13 cellular contexts compared by ENCODE assay signal in the genomic region with DNA sequence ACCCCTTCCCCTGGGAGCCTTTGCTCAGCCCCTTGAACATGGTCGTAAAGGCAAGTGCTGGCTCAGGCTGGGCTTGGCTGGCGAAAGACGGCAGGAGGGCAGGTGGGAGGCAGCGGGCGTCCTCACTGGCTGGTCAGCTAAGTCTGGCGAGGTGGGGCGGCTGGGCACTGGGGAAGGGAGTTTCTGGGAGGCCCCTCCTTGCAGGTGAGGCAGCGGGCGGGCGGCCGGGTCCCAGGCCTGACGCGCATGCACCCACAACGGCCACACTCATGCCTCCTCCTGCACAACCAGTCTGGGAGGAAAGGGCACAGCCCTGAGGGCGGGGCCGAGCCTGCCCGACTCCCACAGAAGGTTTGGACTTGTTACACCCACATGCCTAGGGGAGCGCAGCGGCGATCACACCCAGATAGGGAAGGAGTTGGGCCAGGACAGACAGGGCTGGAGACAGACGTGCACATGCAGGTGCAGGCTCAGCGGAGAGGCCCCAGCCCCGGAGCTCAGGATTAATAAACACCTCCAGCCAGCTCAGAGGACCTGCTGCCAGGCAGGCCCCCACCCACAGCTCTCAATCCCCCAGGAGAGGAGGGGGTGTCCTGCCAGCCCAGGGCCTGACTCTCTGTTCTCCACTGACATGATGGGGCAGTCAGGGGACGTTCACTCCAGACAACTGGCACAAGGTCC. TPM values are rescaled to one million over a fixed set of nuclear protein-coding genes. Genes with fewer than 3 reads are reported as not detected.
DNase-seq lines count a peak whose midpoint lies in the region; ATAC-seq and TF ChIP-seq lines count a peak whose summit lies in the region.
"Had no signal": no experiment of that assay in that cellular context is flagged by ENCODE, and none has a peak within 500 bp of the region (broad histone marks: within the 10 kb centered on the region; RNA-seq: fewer than 3 reads in every experiment).

A gene (minus strand): TSS at position 148 of the 681 bp plus-strand sequence. CDS start 108 bp downstream, at position 40.

- H3K27me3 ChIP-seq in ovary (no peaks in the 10 kb centered on the region), tibial nerve (peaks cover 0 to 11% of the 10 kb centered on the region in 2 donors)
- H3K27me3 ChIP-seq: cardiac muscle cell, uterus had no signal

- TF ChIP-seq EP300 in ovary (IDR thresholded peaks at IDR 0.05): no peak
- TF ChIP-seq EP300 in tibial nerve (IDR thresholded peaks at IDR 0.05): no peak

- TF ChIP-seq CTCF in epithelial cell of esophagus (IDR thresholded peaks at IDR 0.05; ENCODE audit: insufficient read depth, low read depth, low read length, missing control alignments) (no peak), ovary (IDR thresholded peaks at IDR 0.05) (no peak), tibial nerve (IDR thresholded peaks at IDR 0.05) (no peak)

- intact Hi-C loops in ovary (cut with DNase I) (no loop called here), sciatic nerve (cut with DNase I) (no loop called here)

- 83 to 86% (median 83%) methylated on average over 21 to 24 of the region's 24 CpGs for WGBS in ovary, 3 donors
- 72 to 78% methylated on average over 9 to 12 of the region's 24 CpGs for WGBS in tibial nerve, 2 donors

- H3K9me3 ChIP-seq in ovary: no peaks in the 10 kb centered on the region
- no peaks in the 10 kb centered on the region for H3K9me3 ChIP-seq in tibial nerve
- H3K9me3 ChIP-seq: uterus had no signal

- in situ Hi-C loops in Caki2 (cut with HindIII; ENCODE audit: low pct_unique_long_range_greater_than_20kb, low sequenced_read_pairs): no loop called here

- H3K27ac ChIP-seq in ovary: no peak within 1 kb of the TSS
- peak within 1 kb of the TSS in 1 of 4 donors; percentile 19 for H3K27ac ChIP-seq in tibial nerve
- H3K27ac ChIP-seq: cardiac muscle cell, uterus had no signal

- ATAC-seq in GM21367 (IDR thresholded peaks at IDR 0.05; ENCODE audit: unreplicated experiment): no peak
- no peak for ATAC-seq in sciatic nerve
- no peak for ATAC-seq in HG03196 (IDR thresholded peaks at IDR 0.05; ENCODE audit: unreplicated experiment)

- DNase-seq in Caki2 (ENCODE audit: low read depth) (peak; percentile 94), NCI-H460 (ENCODE audit: extremely low read depth, low read depth) (peak; percentile 73), epithelial cell of esophagus (ENCODE audit: low read depth) (peak; percentile 98), ovary (no peak), tibial nerve (ENCODE audit: low spot score in 2 of 2) (no peak), sciatic nerve (ENCODE audit: low spot score) (no peak)
- DNase-seq: activated T-cell treated with anti-CD3 and anti-CD28 coated beads, Interleukin-2, amount 50 U/mL, for 1 hour; naive B cell; NCI-H2171 treated with DMSO at 0.1 percent for 48 hours; uterus had no signal

- H3K36me3 ChIP-seq in ovary: no peaks in the 10 kb centered on the region
- H3K36me3 ChIP-seq in tibial nerve: no peaks in the 10 kb centered on the region
- H3K36me3 ChIP-seq: cardiac muscle cell, uterus had no signal

- no peak for TF ChIP-seq POLR2A in ovary (IDR thresholded peaks at IDR 0.05)
- TF ChIP-seq POLR2A in tibial nerve (IDR thresholded peaks at IDR 0.05): no peak

- H3K4me1 ChIP-seq in ovary (ENCODE audit: insufficient read depth) (no peaks in the 10 kb centered on the region), tibial nerve (peaks cover 0 to 3% (median 0%) of the 10 kb centered on the region in 4 donors)
- H3K4me1 ChIP-seq: uterus had no signal

- H3K4me3 ChIP-seq in epithelial cell of esophagus (ENCODE audit: low read length): peak within 1 kb of the TSS; percentile 73
- peak within 1 kb of the TSS; percentile 18 for H3K4me3 ChIP-seq in ovary
- peak within 1 kb of the TSS in 1 of 4 donors; percentile 15 for H3K4me3 ChIP-seq in tibial nerve
- H3K4me3 ChIP-seq: cardiac muscle cell, uterus had no signal

RNA-seq across cellular contexts. Expression of the gene that starts here (rescaled TPM):
- 48.6 and 51.7 TPM in 2 replicates for total RNA-seq in Caki2 (2014; rRNA removed; shearing (Covaris generic); ENCODE audit: low replicate concordance)
- 8.0 and 8.6 TPM in 2 replicates for total RNA-seq in NCI-H460 (2014; rRNA removed; shearing (Covaris generic))
- 24.2 and 27.8 TPM in 2 replicates for polyA plus RNA-seq in NCI-H460 (2014; cell fraction: nucleus; rRNA removed)
- total RNA-seq in ovary (1 to 10 TPM in 5 of 7 donors, under 1 TPM in 2; 0.33 to 7.2 (median 1.0) TPM), tibial nerve (1 to 10 TPM in 2 of 4 donors, under 1 TPM in 1, not detected in 1; 0.98 to 3.0 (median 2.1) TPM), sciatic nerve (1.2 TPM)
- polyA plus RNA-seq in ovary: under 1 TPM; 0.15 TPM
- polyA plus RNA-seq: cardiac muscle cell had no signal

Comparison
In these comparisons a context has a peak if more than half of its experiments do, and no peak if none do; other contexts are left out.
1. DNase-seq: peak in Caki2 (single experiment), NCI-H460 (single experiment) and epithelial cell of esophagus (single experiment); none in ovary (0 of 5), tibial nerve (0 of 2) and sciatic nerve (single experiment).